Comparison of ENCODE assay signal across 8 cellular contexts in the genomic region with DNA sequence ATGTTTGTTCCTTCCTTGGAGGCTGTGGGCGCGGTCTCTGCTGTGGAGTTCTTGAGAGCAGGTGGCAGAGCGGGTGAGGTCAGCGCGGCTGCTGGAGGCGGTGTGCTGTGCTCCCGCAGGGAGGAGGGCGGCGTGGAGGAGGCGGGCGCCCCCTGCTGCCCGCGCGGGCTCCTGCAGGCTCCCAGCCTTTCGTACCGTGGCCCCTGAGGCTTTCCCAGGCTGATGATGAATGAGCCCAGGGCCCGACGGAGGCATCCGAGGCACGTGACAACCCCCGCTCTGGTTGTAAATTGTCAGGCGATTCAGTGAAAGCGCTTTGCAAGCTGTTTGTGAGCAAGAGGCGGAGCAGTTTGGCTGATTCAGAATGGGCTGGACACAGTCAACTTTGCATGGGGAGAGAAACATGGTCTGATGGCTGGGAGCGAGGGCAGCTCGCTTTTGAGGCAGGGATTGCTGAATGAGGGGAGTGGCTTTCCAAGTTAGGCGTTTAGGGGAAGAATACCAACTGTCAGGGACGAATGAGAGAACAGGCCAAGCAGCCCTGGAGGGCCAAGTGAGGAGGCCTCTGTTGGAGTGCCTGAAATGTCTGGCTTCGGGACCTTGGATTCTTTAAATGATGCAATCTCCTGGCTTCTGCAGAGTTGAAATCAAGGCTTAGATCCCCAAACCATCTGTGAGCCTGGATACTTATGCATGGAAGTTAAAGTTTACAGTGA. TPM values are rescaled to one million over a fixed set of nuclear protein-coding genes. Genes with fewer than 3 reads are reported as not detected.
DNase-seq lines count a peak whose midpoint lies in the region; ATAC-seq and TF ChIP-seq lines count a peak whose summit lies in the region.

No MANE protein-coding gene starts in this region.

- TF ChIP-seq CTCF in C4-2B (conservative IDR thresholded peaks at IDR 0.05) (peak; percentile 100), GM20000 (IDR thresholded peaks at IDR 0.05; ENCODE audit: extremely low read depth, missing control alignments) (peak; percentile 85), tibial nerve (IDR thresholded peaks at IDR 0.05) (peak; percentile 85 to 94 (median 90))

- no peak overlapping the region for H3K23ac ChIP-seq in trophoblast cell (ENCODE audit: low read length)

- no peaks in the 10 kb centered on the region for H3K79me2 ChIP-seq in Karpas-422 (ENCODE audit: low read length)
- no peaks in the 10 kb centered on the region for H3K79me2 ChIP-seq in trophoblast cell (ENCODE audit: control insufficient read depth, insufficient read depth, low read length, poor library complexity)

- no peak overlapping the region for H3K4me3 ChIP-seq in Karpas-422 (ENCODE audit: low read length)
- peak overlapping the region; percentile 2; the same call in 1 of the 2 replicates for H3K4me3 ChIP-seq in SK-N-MC
- H3K4me3 ChIP-seq in trophoblast cell (ENCODE audit: low read depth, low read length) = no peak overlapping the region
- H3K4me3 ChIP-seq in tibial nerve = no peak overlapping the region

- H3K4me1 Mint-ChIP-seq in activated naive CD8-positive, alpha-beta T cell treated with anti-CD3 and anti-CD28 coated beads for 36 hours = peaks cover 20% of the 10 kb centered on the region

- DNase-seq in GM20000 (ENCODE audit: low spot score) = peak; percentile 82
- DNase-seq in Karpas-422 = peak; percentile 79
- DNase-seq in SK-N-MC (ENCODE audit: low read depth, low spot score) = peak; percentile 56
- DNase-seq in activated naive CD8-positive, alpha-beta T cell treated with anti-CD3 and anti-CD28 coated beads for 36 hours = peak; percentile 78
- DNase-seq in Right ventricle myocardium inferior (ENCODE audit: missing footprints) = peak; percentile 90
- peak; percentile 96 for DNase-seq in trophoblast cell
- peak; percentile 47 to 64 for DNase-seq in tibial nerve (ENCODE audit: low spot score in 2 of 2)

- no peak overlapping the region for H2BK120ac ChIP-seq in trophoblast cell (ENCODE audit: insufficient read depth, low read length, poor library complexity)

- H3K9me2 ChIP-seq in Karpas-422 (replicated peaks; ENCODE audit: insufficient read depth, low read length) = no peaks in the 10 kb centered on the region

- H3K27me3 Mint-ChIP-seq in activated naive CD8-positive, alpha-beta T cell treated with anti-CD3 and anti-CD28 coated beads for 36 hours = no peaks in the 10 kb centered on the region

- H2AFZ ChIP-seq in Karpas-422 (ENCODE audit: low read length) (no peak overlapping the region), trophoblast cell (ENCODE audit: insufficient read depth, low read length, poor library complexity) (no peak overlapping the region)

- TF ChIP-seq EP300 in tibial nerve (IDR thresholded peaks at IDR 0.05) = peak; percentile 23 to 71

- H4K8ac ChIP-seq in trophoblast cell (ENCODE audit: low read depth, low read length) = no peak overlapping the region

- ATAC-seq in Right ventricle myocardium inferior = peak; percentile 93

- H3K9me3 ChIP-seq in Karpas-422 (ENCODE audit: low read length) (no peaks in the 10 kb centered on the region), SK-N-MC (ENCODE audit: low read depth, low read length) (no peaks in the 10 kb centered on the region), trophoblast cell (ENCODE audit: insufficient read depth, low read depth, low read length) (peaks cover 6% of the 10 kb centered on the region), tibial nerve (peaks cover 0 to 18% (median 0%) of the 10 kb centered on the region in 4 donors)

- no peaks in the 10 kb centered on the region for H4K20me1 ChIP-seq in Karpas-422 (ENCODE audit: insufficient read depth, low read depth, low read length)

- H3K4ac ChIP-seq in trophoblast cell (ENCODE audit: low read depth, low read length) = no peak overlapping the region

- H2BK12ac ChIP-seq in trophoblast cell (ENCODE audit: low read length) = no peak overlapping the region

- H3K27ac ChIP-seq in C4-2B (no peak overlapping the region; the same call in 1 of the 2 replicates), Karpas-422 (ENCODE audit: low read length) (no peak overlapping the region), SK-N-MC (peak overlapping the region; percentile 58; the same call in 1 of the 2 replicates), trophoblast cell (ENCODE audit: low read depth, low read length) (peak overlapping the region; percentile 11), tibial nerve (peak overlapping the region in 2 of 4 donors; percentile 18 to 30)

- H4K12ac ChIP-seq in trophoblast cell (ENCODE audit: low read depth, low read length) = no peak overlapping the region

- no peak for TF ChIP-seq POLR2A in tibial nerve (IDR thresholded peaks at IDR 0.05)

- H3K27me3 ChIP-seq in Karpas-422 (ENCODE audit: low read length) = no peaks in the 10 kb centered on the region
- no peaks in the 10 kb centered on the region for H3K27me3 ChIP-seq in trophoblast cell (ENCODE audit: insufficient read depth, low read length)
- H3K27me3 ChIP-seq in tibial nerve = no peaks in the 10 kb centered on the region

- H3K9ac ChIP-seq in Karpas-422 (ENCODE audit: low read length) (no peak overlapping the region), SK-N-MC (ENCODE audit: insufficient read length) (no peak overlapping the region), trophoblast cell (ENCODE audit: low read length) (no peak overlapping the region)

- no peak overlapping the region for H2BK5ac ChIP-seq in trophoblast cell (ENCODE audit: low read depth, low read length, poor library complexity)

- H4K91ac ChIP-seq in trophoblast cell (ENCODE audit: low read depth, low read length) = no peak overlapping the region

- H3K4me2 ChIP-seq in Karpas-422 (ENCODE audit: low read depth, low read length, poor library complexity, severe bottlenecking) = no peak overlapping the region
- peak overlapping the region; percentile 44 for H3K4me2 ChIP-seq in trophoblast cell (ENCODE audit: low read length)

- no peak overlapping the region for H3K14ac ChIP-seq in trophoblast cell (ENCODE audit: low read length)

- no peaks in the 10 kb centered on the region for H3K36me3 ChIP-seq in Karpas-422 (ENCODE audit: insufficient read depth, low read length)
- no peaks in the 10 kb centered on the region for H3K36me3 ChIP-seq in SK-N-MC (ENCODE audit: insufficient read depth, low read length)
- no peaks in the 10 kb centered on the region for H3K36me3 ChIP-seq in trophoblast cell (ENCODE audit: control insufficient read depth in 1 of 2, insufficient read depth in 2 of 2, low read length in 2 of 2)
- peaks cover 0 to 11% (median 0%) of the 10 kb centered on the region in 3 donors for H3K36me3 ChIP-seq in tibial nerve

- no peak overlapping the region for H2AK5ac ChIP-seq in trophoblast cell (ENCODE audit: low read length)

- intact Hi-C loops in Right ventricle myocardium inferior (cut with DNase I) = loop anchor here (1.0 to 5.0 kb wide), 3 partner anchors 75 to 249 kb away; partner anchors contain the start of gene ATXN7L1

- no peak overlapping the region for H3K18ac ChIP-seq in trophoblast cell (ENCODE audit: low read length)

- H3K27ac Mint-ChIP-seq in activated naive CD8-positive, alpha-beta T cell treated with anti-CD3 and anti-CD28 coated beads for 36 hours = no peak overlapping the region

- no peak overlapping the region for H3K4me3 Mint-ChIP-seq in activated naive CD8-positive, alpha-beta T cell treated with anti-CD3 and anti-CD28 coated beads for 36 hours

- H3K9me3 Mint-ChIP-seq in activated naive CD8-positive, alpha-beta T cell treated with anti-CD3 and anti-CD28 coated beads for 36 hours = peaks cover 22% of the 10 kb centered on the region

- H3K4me1 ChIP-seq in Karpas-422 (ENCODE audit: low read length) (peaks cover 4% of the 10 kb centered on the region; the same call in 1 of the 2 replicates), trophoblast cell (ENCODE audit: control insufficient read depth in 1 of 2, insufficient read depth in 2 of 2, low read length in 2 of 2) (peaks cover 2 to 8% of the 10 kb centered on the region in 2 experiments), tibial nerve (peaks cover 0 to 23% (median 9%) of the 10 kb centered on the region in 4 donors)

- peaks cover 9% of the 10 kb centered on the region for H3K36me3 Mint-ChIP-seq in activated naive CD8-positive, alpha-beta T cell treated with anti-CD3 and anti-CD28 coated beads for 36 hours

- no CpG with 5 or more reads among the region's 29 CpGs for WGBS in trophoblast cell (ENCODE audit: extremely low coverage, insufficient coverage, insufficient read length)
- 5 to 8% methylated on average over 29 of the region's 29 CpGs for WGBS in tibial nerve, 2 donors

- no peaks in the 10 kb centered on the region for H3K79me1 ChIP-seq in trophoblast cell (ENCODE audit: low read length)

RNA-seq across cellular contexts. Expression of gene CDHR3, which starts 46.6 kb away (rescaled TPM):
- total RNA-seq in Karpas-422 (2014; rRNA removed; shearing (Covaris generic); ENCODE audit: low replicate concordance) = not detected in 2 replicates
- under 1 TPM in 1 of 2 experiments, not detected in 1; 0.38 TPM for total RNA-seq in activated naive CD8-positive, alpha-beta T cell treated with anti-CD3 and anti-CD28 coated beads for 36 hours
- 3.6 TPM for total RNA-seq in Right ventricle myocardium inferior
- polyA plus RNA-seq in trophoblast cell (2013) = 0.60 and 0.82 TPM in 2 replicates
- 10 to 100 TPM in 2 of 4 donors, 1 to 10 TPM in 2; 6.1 to 18.2 (median 10.5) TPM for total RNA-seq in tibial nerve

Comparison
In these comparisons a context has a peak if more than half of its experiments do, and no peak if none do; other contexts are left out.
1. H3K27ac ChIP-seq: peak in SK-N-MC (single experiment) and trophoblast cell (single experiment); none in C4-2B (single experiment) and Karpas-422 (single experiment).
2. Peak in every context shown above with its lines, with median percentiles within 50 percentile points of each other: CTCF ChIP-seq and DNase-seq.